ENCODE assay signal across 18 cellular contexts in the genomic region with DNA sequence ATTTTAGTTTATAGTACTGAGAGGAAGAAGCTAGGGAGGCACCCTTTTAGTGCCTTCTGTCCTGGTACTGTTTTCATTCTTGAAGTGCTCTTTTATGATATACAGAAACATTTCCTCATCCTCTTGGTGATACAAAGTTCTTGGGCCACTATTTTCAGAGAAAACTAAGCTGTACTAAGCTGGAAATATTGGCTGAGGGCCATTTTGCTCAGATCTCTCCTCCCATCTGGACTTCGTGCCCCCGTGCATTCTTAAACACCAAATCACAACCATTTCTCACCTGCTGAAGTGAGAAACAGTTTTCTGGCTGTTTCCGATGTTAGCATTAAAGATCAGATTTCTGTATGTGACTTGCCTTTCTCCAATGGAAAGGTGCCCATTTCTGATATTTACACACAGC.
DNase-seq lines count a peak whose midpoint lies in the region; ATAC-seq and TF ChIP-seq lines count a peak whose summit lies in the region.
"Had no signal": no experiment of that assay in that cellular context is flagged by ENCODE, and none has a peak within 500 bp of the region (broad histone marks: within the 10 kb centered on the region; RNA-seq: fewer than 3 reads in every experiment).

No MANE protein-coding gene starts in this region.

- H3K9me3 Mint-ChIP-seq in nephron (no peaks in the 10 kb centered on the region), Caco-2 (ENCODE audit: unreplicated experiment) (no peaks in the 10 kb centered on the region)
- H3K9me3 Mint-ChIP-seq in CD8-positive, alpha-beta T cell, result no peaks in the 10 kb centered on the region
- H3K9me3 Mint-ChIP-seq: WTC11 had no signal

- no peak for ATAC-seq in CD8-positive, alpha-beta T cell
- ATAC-seq in HG02763 (IDR thresholded peaks at IDR 0.05; ENCODE audit: unreplicated experiment) (no peak), HG03342 (IDR thresholded peaks at IDR 0.05; ENCODE audit: unreplicated experiment) (no peak)
- ATAC-seq: Right ventricle myocardium inferior, WTC11 had no signal

- in situ Hi-C loops in G401 (cut with HindIII; ENCODE audit: low sequenced_read_pairs), result no loop called here

- H3K27me3 Mint-ChIP-seq in nephron (ENCODE audit: low read depth) (no peaks in the 10 kb centered on the region), Caco-2 (ENCODE audit: insufficient read depth, unreplicated experiment) (no peaks in the 10 kb centered on the region)
- H3K27me3 Mint-ChIP-seq in CD8-positive, alpha-beta T cell (ENCODE audit: low read depth), result no peaks in the 10 kb centered on the region

- H3K4me1 ChIP-seq in Caco-2, result no peaks in the 10 kb centered on the region
- H3K4me1 ChIP-seq in CD8-positive, alpha-beta T cell (ENCODE audit: insufficient read depth, low read length), result no peaks in the 10 kb centered on the region

- no peaks in the 10 kb centered on the region for H3K9me3 ChIP-seq in Caco-2
- H3K9me3 ChIP-seq in CD8-positive, alpha-beta T cell (ENCODE audit: low read length), result no peaks in the 10 kb centered on the region
- H3K9me3 ChIP-seq: left ventricle myocardium inferior had no signal

- no peak overlapping the region for H3K4me3 Mint-ChIP-seq in nephron
- H3K4me3 Mint-ChIP-seq in Caco-2 (ENCODE audit: unreplicated experiment), result no peak overlapping the region
- no peak overlapping the region for H3K4me3 Mint-ChIP-seq in CD8-positive, alpha-beta T cell
- H3K4me3 Mint-ChIP-seq: WTC11 had no signal

- H3K27ac Mint-ChIP-seq in nephron (peak overlapping the region; percentile 22 to 50 (median 31)), Caco-2 (ENCODE audit: unreplicated experiment) (no peak overlapping the region)
- H3K27ac Mint-ChIP-seq in CD8-positive, alpha-beta T cell, result no peak overlapping the region
- H3K27ac Mint-ChIP-seq: WTC11 had no signal

- peak; percentile 46 for DNase-seq in G401 (ENCODE audit: low spot score)
- DNase-seq in astrocyte of the hippocampus (ENCODE audit: low read depth, low spot score), result peak; percentile 21
- DNase-seq in fibroblast of the aortic adventitia (ENCODE audit: low read depth), result peak; percentile 39
- DNase-seq in Caco-2, result no peak
- no peak for DNase-seq in CD8-positive, alpha-beta T cell
- DNase-seq: activated CD8-positive, alpha-beta memory T cell treated with anti-CD3 and anti-CD28 coated beads for 24 hours; hypothalamus; Kasumi-1; left ventricle myocardium inferior; stimulated activated CD4-positive, alpha-beta T cell treated with anti-CD3 and anti-CD28 coated beads, Interleukin-15, amount 100 ng/mL, for 24 hours; T-helper 1 cell had no signal

- peaks cover 38% of the 10 kb centered on the region for H3K4me1 Mint-ChIP-seq in nephron
- H3K4me1 Mint-ChIP-seq in Caco-2 (ENCODE audit: low read depth, unreplicated experiment), result peaks cover 17% of the 10 kb centered on the region
- H3K4me1 Mint-ChIP-seq in CD8-positive, alpha-beta T cell (ENCODE audit: low read depth), result no peaks in the 10 kb centered on the region
- H3K4me1 Mint-ChIP-seq: WTC11 had no signal

- CTCF ChIA-PET in Caco-2 (lab: Charles Lee), result interaction anchor here (0.6 to 0.8 kb wide), 2 partner anchors 110 to 317 kb away, joined by 3 read pairs; no protein-coding TSS in a partner anchor
- CTCF ChIA-PET in CD8-positive, alpha-beta T cell (lab: Charles Lee), result interaction anchor here (1.3 kb wide), 1 partner anchor 11 kb away, joined by 4 read pairs; no protein-coding TSS in a partner anchor

- TF ChIP-seq CTCF in fibroblast of the aortic adventitia (IDR thresholded peaks at IDR 0.05; ENCODE audit: insufficient read depth, low read length), result no peak
- no peak for TF ChIP-seq CTCF in nephron (IDR thresholded peaks at IDR 0.05; ENCODE audit: unreplicated experiment in 3 of 3)
- no peak for TF ChIP-seq CTCF in Caco-2 (IDR thresholded peaks at IDR 0.05; ENCODE audit: insufficient read depth in 1 of 2, low read depth in 1 of 2, low read length in 1 of 2, severe bottlenecking in 1 of 2, unreplicated experiment in 1 of 2)
- no peak for TF ChIP-seq CTCF in CD8-positive, alpha-beta T cell (IDR thresholded peaks at IDR 0.05)

- H3K36me3 Mint-ChIP-seq in nephron (ENCODE audit: low read depth), result peaks cover 4% of the 10 kb centered on the region
- H3K36me3 Mint-ChIP-seq in Caco-2 (ENCODE audit: insufficient read depth, unreplicated experiment), result no peaks in the 10 kb centered on the region
- H3K36me3 Mint-ChIP-seq in CD8-positive, alpha-beta T cell, result peaks cover 4% of the 10 kb centered on the region
- H3K36me3 Mint-ChIP-seq: WTC11 had no signal

- H3K4me3 ChIP-seq in fibroblast of the aortic adventitia (ENCODE audit: low read depth, low read length) (no peak overlapping the region), Caco-2 (ENCODE audit: low read depth, low read length) (no peak overlapping the region)
- no peak overlapping the region for H3K4me3 ChIP-seq in CD8-positive, alpha-beta T cell (ENCODE audit: low read depth, low read length)
- H3K4me3 ChIP-seq: coronary artery, left ventricle myocardium inferior had no signal

- intact Hi-C loops in Caco-2 (cut with micrococcal nuclease; ENCODE audit: unreplicated experiment), result no loop called here
- intact Hi-C loops in CD8-positive, alpha-beta T cell (cut with DNase I, micrococcal nuclease), result no loop called here

- no peaks in the 10 kb centered on the region for H3K36me3 ChIP-seq in Caco-2 (ENCODE audit: control insufficient read depth, insufficient read depth, low read length)
- no peaks in the 10 kb centered on the region for H3K36me3 ChIP-seq in CD8-positive, alpha-beta T cell (ENCODE audit: insufficient read depth, low read length)
- H3K36me3 ChIP-seq: left ventricle myocardium inferior had no signal

- H3K27ac ChIP-seq in CD8-positive, alpha-beta T cell (ENCODE audit: low read depth, low read length), result no peak overlapping the region
- H3K27ac ChIP-seq: epithelial cell of prostate, left ventricle myocardium inferior had no signal

- H3K27me3 ChIP-seq in Caco-2 (replicated peaks; ENCODE audit: control insufficient read depth, insufficient read depth, low read length), result no peaks in the 10 kb centered on the region
- no peaks in the 10 kb centered on the region for H3K27me3 ChIP-seq in CD8-positive, alpha-beta T cell (ENCODE audit: insufficient read depth, low read length)

- POLR2A ChIA-PET in Caco-2 (lab: Charles Lee), result no interaction called here
- POLR2A ChIA-PET in CD8-positive, alpha-beta T cell (lab: Charles Lee), result no interaction called here

- no TSS peak for BruUV-seq in Caco-2 (replicated peaks; lab: Mats Ljungman, UMichigan)

Comparison
In these comparisons a context has a peak if more than half of its experiments do, and no peak if none do; other contexts are left out.
1. DNase-seq: peak in G401 (single experiment), astrocyte of the hippocampus (single experiment) and fibroblast of the aortic adventitia (single experiment); none in Caco-2 (0 of 2) and CD8-positive, alpha-beta T cell (0 of 7).
2. H3K27ac Mint-ChIP-seq: peak in nephron (3 of 3); none in Caco-2 (single experiment) and CD8-positive, alpha-beta T cell (single experiment).